In genomic region chrX:42804524-42804923, GRCh38 we compare ENCODE assay signal across 39 cellular contexts. TPM values are rescaled to one million over a fixed set of nuclear protein-coding genes. Genes with fewer than 3 reads are reported as not detected.
A peak's percentile ranks its signal among the peaks of the same experiment; 100 is the strongest.
DNase-seq lines count a peak whose midpoint lies in the region; ATAC-seq, FAIRE-seq and TF ChIP-seq lines count a peak whose summit lies in the region.
"Had no signal": no experiment of that assay in that cellular context is flagged by ENCODE, and none has a peak within 500 bp of the region (broad histone marks: within the 10 kb centered on the region; RNA-seq: fewer than 3 reads in every experiment).

No MANE protein-coding gene starts in this region.

- no peak overlapping the region for H3K27ac ChIP-seq in sigmoid colon
- H3K27ac ChIP-seq: BLaER1 treated with 17β-estradiol and CSF1 and Interleukin-3, amounts not matched to agents 10 nM and 100 nM; coronary artery; ovary; right atrium auricular region; spleen; stomach; vagina had no signal

- H3K36me3 ChIP-seq in sigmoid colon, result no peaks in the 10 kb centered on the region
- H3K36me3 ChIP-seq: BLaER1 treated with 17β-estradiol and CSF1 and Interleukin-3, amounts not matched to agents 10 nM and 100 nM; ovary; right atrium auricular region; spleen; stomach; vagina had no signal

- H3K27me3 ChIP-seq in sigmoid colon, result no peaks in the 10 kb centered on the region
- H3K27me3 ChIP-seq: ovary, right atrium auricular region, spleen, stomach, vagina had no signal

- H3K9me3 Mint-ChIP-seq in WTC11, result peaks cover 3% of the 10 kb centered on the region; the same call in 1 of the 2 replicates
- H3K9me3 Mint-ChIP-seq: activated CD4-positive, alpha-beta memory T cell treated with anti-CD3 and anti-CD28 coated beads for 36 hours; activated naive CD8-positive, alpha-beta T cell treated with anti-CD3 and anti-CD28 coated beads, Interleukin-2, amount 50 U/mL, for 24 hours had no signal

- H3K4me3 Mint-ChIP-seq in WTC11 (no peak overlapping the region), T-helper 17 cell (no peak overlapping the region)
- H3K4me3 Mint-ChIP-seq: activated CD4-positive, alpha-beta memory T cell treated with anti-CD3 and anti-CD28 coated beads for 36 hours; activated naive CD8-positive, alpha-beta T cell treated with anti-CD3 and anti-CD28 coated beads, Interleukin-2, amount 50 U/mL, for 24 hours; activated T-cell treated with anti-CD3 and anti-CD28 coated beads, Interleukin-2, amount 50 U/mL, for 72 hours had no signal

- H3K36me3 Mint-ChIP-seq in WTC11 (peaks cover 7% of the 10 kb centered on the region), T-helper 17 cell (ENCODE audit: low read depth) (no peaks in the 10 kb centered on the region)
- H3K36me3 Mint-ChIP-seq: activated CD4-positive, alpha-beta memory T cell treated with anti-CD3 and anti-CD28 coated beads for 36 hours had no signal

- POLR2A ChIA-PET in WTC11 (lab: Charles Lee), result no interaction called here

- peak; percentile 24 for FAIRE-seq in GM18507 (lab: Jason Lieb, UNC)
- FAIRE-seq: HTR-8/SVneo had no signal

- no peak for TF ChIP-seq EP300 in sigmoid colon (IDR thresholded peaks at IDR 0.05)

- no peak overlapping the region for H3K4me3 ChIP-seq in sigmoid colon
- H3K4me3 ChIP-seq: BLaER1 treated with 17β-estradiol and CSF1 and Interleukin-3, amounts not matched to agents 10 nM and 100 nM; coronary artery; ovary; right atrium auricular region; spleen; stomach; vagina had no signal

- CTCF ChIA-PET in WTC11 (lab: Charles Lee), result interaction anchor here (0.7 to 1.3 kb wide), 3 partner anchors 89 to 544 kb away, joined by 3 to 5 read pairs (median 3); no protein-coding TSS in a partner anchor

- H3K4me1 ChIP-seq in sigmoid colon, result no peaks in the 10 kb centered on the region
- H3K4me1 ChIP-seq: BLaER1 treated with 17β-estradiol and CSF1 and Interleukin-3, amounts not matched to agents 10 nM and 100 nM; right atrium auricular region; spleen; stomach; vagina had no signal

- H3K9me3 ChIP-seq in T-helper 17 cell (ENCODE audit: control insufficient read depth, low read length, poor library complexity, severe bottlenecking), result no peaks in the 10 kb centered on the region
- no peaks in the 10 kb centered on the region for H3K9me3 ChIP-seq in sigmoid colon
- H3K9me3 ChIP-seq: ovary, vagina had no signal

- DNase-seq in GM18507 (ENCODE audit: extremely low spot score, insufficient read length, low read depth), result no peak
- no peak for DNase-seq in WTC11 (ENCODE audit: low spot score)
- peak; percentile 30 for DNase-seq in iPS-NIHi11 (ENCODE audit: low spot score)
- peak; percentile 49 for DNase-seq in renal cortical epithelial cell (ENCODE audit: low read depth)
- no peak for DNase-seq in T-helper 17 cell
- no peak for DNase-seq in sigmoid colon
- DNase-seq in NCI-H69 (lab: John Stamatoyannopoulos, UW), result no peak
- DNase-seq: activated CD4-positive, alpha-beta memory T cell treated with anti-CD3 and anti-CD28 coated beads for 36 hours; activated CD4-positive, alpha-beta T cell treated with anti-CD3 and anti-CD28 coated beads for 1 hour; activated naive CD4-positive, alpha-beta T cell; activated naive CD8-positive, alpha-beta T cell treated with anti-CD3 and anti-CD28 coated beads, Interleukin-2, amount 50 U/mL, for 24 hours; activated T-cell treated with anti-CD3 and anti-CD28 coated beads, Interleukin-2, amount 50 U/mL, for 72 hours; Calu3; effector memory CD4-positive, alpha-beta T cell; KG1; mammary epithelial cell; NCI-H1092 treated with DMSO at 0.1 percent for 48 hours; NCI-H187 treated with DMSO at 0.1 percent for 48 hours; NCI-H2171; ovary; PC-3; spleen; stomach had no signal

- H3K27me3 Mint-ChIP-seq in WTC11 (ENCODE audit: low read depth) (no peaks in the 10 kb centered on the region; the same call in 1 of the 2 replicates), T-helper 17 cell (no peaks in the 10 kb centered on the region)
- H3K27me3 Mint-ChIP-seq: activated CD4-positive, alpha-beta memory T cell treated with anti-CD3 and anti-CD28 coated beads for 36 hours; activated naive CD8-positive, alpha-beta T cell treated with anti-CD3 and anti-CD28 coated beads, Interleukin-2, amount 50 U/mL, for 24 hours had no signal

- intact Hi-C loops in sigmoid colon (cut with DNase I), result no loop called here

- TF ChIP-seq POLR2A in sigmoid colon (IDR thresholded peaks at IDR 0.05), result no peak

- H3K27ac Mint-ChIP-seq in WTC11, result peak overlapping the region; percentile 94
- H3K27ac Mint-ChIP-seq in T-helper 17 cell, result no peak overlapping the region
- H3K27ac Mint-ChIP-seq: activated CD4-positive, alpha-beta memory T cell treated with anti-CD3 and anti-CD28 coated beads for 36 hours; activated naive CD8-positive, alpha-beta T cell treated with anti-CD3 and anti-CD28 coated beads, Interleukin-2, amount 50 U/mL, for 24 hours; activated T-cell treated with anti-CD3 and anti-CD28 coated beads, Interleukin-2, amount 50 U/mL, for 72 hours had no signal

- peak; percentile 97 for ATAC-seq in WTC11
- no peak for ATAC-seq in T-helper 17 cell
- ATAC-seq in GM18909 (IDR thresholded peaks at IDR 0.05; ENCODE audit: poor library complexity, unreplicated experiment), result no peak
- ATAC-seq: activated naive CD8-positive, alpha-beta T cell treated with anti-CD3 and anti-CD28 coated beads, Interleukin-2, amount 50 U/mL, for 24 hours; activated T-cell treated with anti-CD3 and anti-CD28 coated beads, Interleukin-2, amount 50 U/mL, for 72 hours; PC-3; SK-N-SH treated with all-trans-retinoic acid at 6 μM for 48 hours had no signal

- TF ChIP-seq CTCF in WTC11 (IDR thresholded peaks at IDR 0.05), result no peak
- no peak for TF ChIP-seq CTCF in sigmoid colon (IDR thresholded peaks at IDR 0.05)

- 59 to 77% methylated on average over 2 of the region's 2 CpGs for WGBS in sigmoid colon, 2 donors

- H3K4me1 Mint-ChIP-seq in WTC11 (peaks cover 56% of the 10 kb centered on the region), T-helper 17 cell (no peaks in the 10 kb centered on the region)

TF ChIP-seq in WTC11, 78 proteins besides CTCF, POLR2A, EP300 and RAD21 (continues in another document):
- TF ChIP-seq, protein P1, sequence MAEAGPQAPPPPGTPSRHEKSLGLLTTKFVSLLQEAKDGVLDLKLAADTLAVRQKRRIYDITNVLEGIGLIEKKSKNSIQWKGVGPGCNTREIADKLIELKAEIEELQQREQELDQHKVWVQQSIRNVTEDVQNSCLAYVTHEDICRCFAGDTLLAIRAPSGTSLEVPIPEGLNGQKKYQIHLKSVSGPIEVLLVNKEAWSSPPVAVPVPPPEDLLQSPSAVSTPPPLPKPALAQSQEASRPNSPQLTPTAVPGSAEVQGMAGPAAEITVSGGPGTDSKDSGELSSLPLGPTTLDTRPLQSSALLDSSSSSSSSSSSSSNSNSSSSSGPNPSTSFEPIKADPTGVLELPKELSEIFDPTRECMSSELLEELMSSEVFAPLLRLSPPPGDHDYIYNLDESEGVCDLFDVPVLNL (CRISPR knock-in tag; IDR thresholded peaks at IDR 0.05; ENCODE audit: borderline replicate concordance, low read depth), result no peak
- TF ChIP-seq, protein P2, sequence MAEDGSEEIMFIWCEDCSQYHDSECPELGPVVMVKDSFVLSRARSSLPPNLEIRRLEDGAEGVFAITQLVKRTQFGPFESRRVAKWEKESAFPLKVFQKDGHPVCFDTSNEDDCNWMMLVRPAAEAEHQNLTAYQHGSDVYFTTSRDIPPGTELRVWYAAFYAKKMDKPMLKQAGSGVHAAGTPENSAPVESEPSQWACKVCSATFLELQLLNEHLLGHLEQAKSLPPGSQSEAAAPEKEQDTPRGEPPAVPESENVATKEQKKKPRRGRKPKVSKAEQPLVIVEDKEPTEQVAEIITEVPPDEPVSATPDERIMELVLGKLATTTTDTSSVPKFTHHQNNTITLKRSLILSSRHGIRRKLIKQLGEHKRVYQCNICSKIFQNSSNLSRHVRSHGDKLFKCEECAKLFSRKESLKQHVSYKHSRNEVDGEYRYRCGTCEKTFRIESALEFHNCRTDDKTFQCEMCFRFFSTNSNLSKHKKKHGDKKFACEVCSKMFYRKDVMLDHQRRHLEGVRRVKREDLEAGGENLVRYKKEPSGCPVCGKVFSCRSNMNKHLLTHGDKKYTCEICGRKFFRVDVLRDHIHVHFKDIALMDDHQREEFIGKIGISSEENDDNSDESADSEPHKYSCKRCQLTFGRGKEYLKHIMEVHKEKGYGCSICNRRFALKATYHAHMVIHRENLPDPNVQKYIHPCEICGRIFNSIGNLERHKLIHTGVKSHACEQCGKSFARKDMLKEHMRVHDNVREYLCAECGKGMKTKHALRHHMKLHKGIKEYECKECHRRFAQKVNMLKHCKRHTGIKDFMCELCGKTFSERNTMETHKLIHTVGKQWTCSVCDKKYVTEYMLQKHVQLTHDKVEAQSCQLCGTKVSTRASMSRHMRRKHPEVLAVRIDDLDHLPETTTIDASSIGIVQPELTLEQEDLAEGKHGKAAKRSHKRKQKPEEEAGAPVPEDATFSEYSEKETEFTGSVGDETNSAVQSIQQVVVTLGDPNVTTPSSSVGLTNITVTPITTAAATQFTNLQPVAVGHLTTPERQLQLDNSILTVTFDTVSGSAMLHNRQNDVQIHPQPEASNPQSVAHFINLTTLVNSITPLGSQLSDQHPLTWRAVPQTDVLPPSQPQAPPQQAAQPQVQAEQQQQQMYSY (CRISPR knock-in tag; IDR thresholded peaks at IDR 0.05), result no peak
- no peak for TF ChIP-seq JUN (CRISPR knock-in tag; IDR thresholded peaks at IDR 0.05)
- TF ChIP-seq, protein P3, sequence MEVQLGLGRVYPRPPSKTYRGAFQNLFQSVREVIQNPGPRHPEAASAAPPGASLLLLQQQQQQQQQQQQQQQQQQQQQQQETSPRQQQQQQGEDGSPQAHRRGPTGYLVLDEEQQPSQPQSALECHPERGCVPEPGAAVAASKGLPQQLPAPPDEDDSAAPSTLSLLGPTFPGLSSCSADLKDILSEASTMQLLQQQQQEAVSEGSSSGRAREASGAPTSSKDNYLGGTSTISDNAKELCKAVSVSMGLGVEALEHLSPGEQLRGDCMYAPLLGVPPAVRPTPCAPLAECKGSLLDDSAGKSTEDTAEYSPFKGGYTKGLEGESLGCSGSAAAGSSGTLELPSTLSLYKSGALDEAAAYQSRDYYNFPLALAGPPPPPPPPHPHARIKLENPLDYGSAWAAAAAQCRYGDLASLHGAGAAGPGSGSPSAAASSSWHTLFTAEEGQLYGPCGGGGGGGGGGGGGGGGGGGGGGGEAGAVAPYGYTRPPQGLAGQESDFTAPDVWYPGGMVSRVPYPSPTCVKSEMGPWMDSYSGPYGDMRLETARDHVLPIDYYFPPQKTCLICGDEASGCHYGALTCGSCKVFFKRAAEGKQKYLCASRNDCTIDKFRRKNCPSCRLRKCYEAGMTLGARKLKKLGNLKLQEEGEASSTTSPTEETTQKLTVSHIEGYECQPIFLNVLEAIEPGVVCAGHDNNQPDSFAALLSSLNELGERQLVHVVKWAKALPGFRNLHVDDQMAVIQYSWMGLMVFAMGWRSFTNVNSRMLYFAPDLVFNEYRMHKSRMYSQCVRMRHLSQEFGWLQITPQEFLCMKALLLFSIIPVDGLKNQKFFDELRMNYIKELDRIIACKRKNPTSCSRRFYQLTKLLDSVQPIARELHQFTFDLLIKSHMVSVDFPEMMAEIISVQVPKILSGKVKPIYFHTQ (CRISPR knock-in tag; IDR thresholded peaks at IDR 0.05), result no peak
- TF ChIP-seq TP53 (CRISPR knock-in tag; IDR thresholded peaks at IDR 0.05), result no peak
- TF ChIP-seq ZBTB21 (CRISPR knock-in tag; IDR thresholded peaks at IDR 0.05; ENCODE audit: borderline replicate concordance), result no peak

RNA-seq across cellular contexts. Expression of gene PPP1R2C, which starts 26.6 kb away (rescaled TPM):
- total RNA-seq in WTC11 (2021) (not detected in 3 replicates), renal cortical epithelial cell (not detected in 2 replicates), T-helper 17 cell (not detected), sigmoid colon (not detected)
- polyA plus RNA-seq in sigmoid colon, result not detected
- total RNA-seq: activated CD4-positive, alpha-beta memory T cell treated with anti-CD3 and anti-CD28 coated beads for 36 hours; Calu3; cardiac septum; epithelial cell of proximal tubule; glomerular endothelial cell; H4; mammary epithelial cell; MCF 10A; ovary; PC-3; right atrium auricular region; spleen; stomach; T-helper 2 cell treated with Interferon-gamma antibody and Interleukin-4, amounts not matched to agents 100 ng/mL and 5 ng/mL, for 36 hours; vagina had no signal
- polyA plus RNA-seq: AG04450, mammary epithelial cell, neural cell, ovary, stomach, thymus had no signal

Comparison
In these comparisons a context has a peak if more than half of its experiments do, and no peak if none do; other contexts are left out.
1. DNase-seq: peak in iPS-NIHi11 (single experiment) and renal cortical epithelial cell (single experiment); none in GM18507 (single experiment), WTC11 (single experiment), T-helper 17 cell (0 of 3), sigmoid colon (single experiment) and NCI-H69 (single experiment).